23 cellular contexts compared by ENCODE assay signal in the genomic region with DNA sequence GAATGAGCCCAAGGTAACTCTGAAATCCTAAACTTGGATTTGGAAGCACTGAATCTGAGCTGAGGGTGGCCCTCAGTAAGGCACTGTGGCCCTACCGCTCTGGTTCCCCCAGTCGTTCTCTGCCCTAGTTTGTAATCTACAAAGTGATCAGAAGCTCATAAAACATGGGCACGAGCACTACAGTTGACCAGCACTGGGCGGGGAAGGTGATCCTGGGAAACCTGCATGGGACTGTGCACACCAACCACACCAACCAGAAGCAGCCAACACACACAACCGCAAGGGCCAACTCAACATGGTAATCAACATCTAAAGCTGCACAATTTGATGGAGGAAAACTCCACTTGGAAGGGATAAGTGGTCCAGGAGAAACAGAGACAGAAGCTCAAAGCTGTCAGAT. TPM values are rescaled to one million over a fixed set of nuclear protein-coding genes. Genes with fewer than 3 reads are reported as not detected.
DNase-seq lines count a peak whose midpoint lies in the region; FAIRE-seq and TF ChIP-seq lines count a peak whose summit lies in the region.
"Had no signal": no experiment of that assay in that cellular context is flagged by ENCODE, and none has a peak within 500 bp of the region (broad histone marks: within the 10 kb centered on the region; RNA-seq: fewer than 3 reads in every experiment).

No MANE protein-coding gene starts in this region.

- no peak overlapping the region for H2AK5ac ChIP-seq in H9 (ENCODE audit: insufficient read length, low read length)

- H3K79me2 ChIP-seq in H9 (ENCODE audit: insufficient read depth, low read length) (peaks cover 76% of the 10 kb centered on the region), neural cell (replicated peaks; ENCODE audit: insufficient read depth, low read length) (no peaks in the 10 kb centered on the region)

- H4K20me1 ChIP-seq in H9 (ENCODE audit: control insufficient read depth, insufficient read depth, insufficient read length) = peaks cover 2% of the 10 kb centered on the region
- H4K20me1 ChIP-seq in neural cell (ENCODE audit: insufficient read depth) = no peaks in the 10 kb centered on the region

- no peaks in the 10 kb centered on the region for H3K36me3 ChIP-seq in neural cell (ENCODE audit: insufficient read depth, low read length)
- H3K36me3 ChIP-seq: cardiac muscle cell had no signal

- no peak overlapping the region for H3K4me3 ChIP-seq in neural cell (ENCODE audit: low read length)
- H3K4me3 ChIP-seq: BLaER1 treated with 17β-estradiol and CSF1 and Interleukin-3, amounts not matched to agents 10 nM and 100 nM; cardiac muscle cell; hepatocyte; SK-N-MC; skin epidermis had no signal

- no peak overlapping the region for H2BK20ac ChIP-seq in H9 (ENCODE audit: low read depth, low read length, poor library complexity, severe bottlenecking)

- peak overlapping the region in 2 of 3 experiments; percentile 12; a peak in 2 of 7 replicates for H3K27ac Mint-ChIP-seq in H9
- peak overlapping the region; percentile 65 for H3K27ac Mint-ChIP-seq in chondrocyte (ENCODE audit: unreplicated experiment)
- H3K27ac Mint-ChIP-seq: activated naive CD8-positive, alpha-beta T cell; dendritic cell treated with granulocyte-macrophage colony-stimulating factor and Interleukin-4, amounts not matched to agents 40 ng/mL and 50 ng/mL, for 4 days; type B pancreatic cell had no signal

- no peak for FAIRE-seq in H54 (lab: Jason Lieb, UNC)
- FAIRE-seq: frontal cortex had no signal

- H3K4me3 Mint-ChIP-seq in H9 (no peak overlapping the region), chondrocyte (ENCODE audit: unreplicated experiment) (no peak overlapping the region)
- H3K4me3 Mint-ChIP-seq: activated naive CD8-positive, alpha-beta T cell; activated T-helper 17 cell treated with anti-CD3 and anti-CD28 coated beads, Interleukin-2, amount 50 U/mL, for 72 hours; dendritic cell treated with granulocyte-macrophage colony-stimulating factor and Interleukin-4, amounts not matched to agents 40 ng/mL and 50 ng/mL, for 4 days; type B pancreatic cell had no signal

- no peaks in the 10 kb centered on the region for H3K23me2 ChIP-seq in H9 (ENCODE audit: insufficient read length, low read depth, low read length, poor library complexity, severe bottlenecking)

- H3F3A ChIP-seq in neural cell (ENCODE audit: insufficient read depth, low read length, poor library complexity, severe bottlenecking) = no peaks in the 10 kb centered on the region

- TF ChIP-seq EP300 in neural cell (conservative IDR thresholded peaks at IDR 0.05; ENCODE audit: poor library complexity, severe bottlenecking) = peak; percentile 42

- peaks cover 8% of the 10 kb centered on the region for H3K79me1 ChIP-seq in H9 (ENCODE audit: insufficient read depth, low read depth, low read length, poor library complexity, severe bottlenecking)

- H2BK120ac ChIP-seq in H9 (ENCODE audit: low read depth, low read length, poor library complexity, severe bottlenecking) = no peak overlapping the region

- H3K4me1 ChIP-seq in H9 (ENCODE audit: insufficient read depth, low read length) = peaks cover 6% of the 10 kb centered on the region

- H3K23ac ChIP-seq in H9 (ENCODE audit: insufficient read length, low read depth, low read length) = no peak overlapping the region

- no peaks in the 10 kb centered on the region for H3K9me2 ChIP-seq in neural cell (ENCODE audit: insufficient read depth, low read length)

- H4K91ac ChIP-seq in H9 (ENCODE audit: insufficient read length, low read depth, low read length) = no peak overlapping the region

- DNase-seq in H9 = no peak
- no peak for DNase-seq in chondrocyte (ENCODE audit: low spot score)
- no peak for DNase-seq in inferior parietal cortex (ENCODE audit: extremely low spot score)
- no peak for DNase-seq in activated CD8-positive, alpha-beta memory T cell treated with anti-CD3 and anti-CD28 coated beads, Interleukin-2, amount 50 U/mL, for 4 hours
- DNase-seq in H54 (ENCODE audit: insufficient read length, low spot score) = no peak
- DNase-seq: activated CD4-positive, alpha-beta T cell treated with anti-CD3 and anti-CD28 coated beads, Interleukin-2, amount 50 U/mL, for 4 hours; DND-41; Karpas-422; NCI-H1436 treated with DMSO at 0.1 percent for 48 hours; NCI-H345; T-helper 9 cell had no signal

- H3T11ph ChIP-seq in H9 (ENCODE audit: low read length) = no peak overlapping the region

- H3K9me3 ChIP-seq in H9 (ENCODE audit: control insufficient read depth, low read depth, low read length) (no peaks in the 10 kb centered on the region), neural cell (ENCODE audit: low read length) (no peaks in the 10 kb centered on the region)

- no peak overlapping the region for H2BK15ac ChIP-seq in H9 (ENCODE audit: low read depth, low read length)

- TF ChIP-seq CTCF in C4-2B (conservative IDR thresholded peaks at IDR 0.05) = no peak
- no peak for TF ChIP-seq CTCF in H9 (conservative IDR thresholded peaks at IDR 0.05)
- no peak for TF ChIP-seq CTCF in chondrocyte (IDR thresholded peaks at IDR 0.05)
- no peak for TF ChIP-seq CTCF in neural cell (IDR thresholded peaks at IDR 0.05; ENCODE audit: poor library complexity, severe bottlenecking)

- H3K9ac ChIP-seq in H9 (ENCODE audit: extremely low read depth, insufficient read length, low read length) (no peak overlapping the region), neural cell (ENCODE audit: low read length) (no peak overlapping the region)
- H3K9ac ChIP-seq: BLaER1 treated with 17β-estradiol and CSF1 and Interleukin-3, amounts not matched to agents 10 nM and 100 nM had no signal

- H2AFZ ChIP-seq in H9 (ENCODE audit: low read length) (no peak overlapping the region), neural cell (ENCODE audit: low read depth, low read length) (no peak overlapping the region)
- H2AFZ ChIP-seq: hepatocyte had no signal

- no CpG with 5 or more reads among the region's 5 CpGs for WGBS in H9 (ENCODE audit: extremely low coverage, insufficient read length, low lambda C conversion rate)

- H3K4me2 ChIP-seq in H9 (ENCODE audit: insufficient read depth, insufficient read length, low read length) (no peak overlapping the region), neural cell (ENCODE audit: low read length) (no peak overlapping the region)
- H3K4me2 ChIP-seq: hepatocyte had no signal

- H3K4me1 Mint-ChIP-seq in H9 (peaks cover 49 to 54% of the 10 kb centered on the region in 2 experiments), chondrocyte (ENCODE audit: low read depth) (peaks cover 70% of the 10 kb centered on the region)

- H2BK12ac ChIP-seq in H9 (ENCODE audit: insufficient read length, low read depth, low read length) = no peak overlapping the region

- no peak for TF ChIP-seq RAD21 in neural cell (conservative IDR thresholded peaks at IDR 0.05)

- H2BK5ac ChIP-seq in H9 (ENCODE audit: insufficient read length, low read length) = no peak overlapping the region

- no peak overlapping the region for H4K8ac ChIP-seq in H9 (replicated peaks; ENCODE audit: insufficient read length, low read depth, low read length)

- H3K36me3 Mint-ChIP-seq in H9 (ENCODE audit: insufficient read depth in 1 of 3, low read depth in 3 of 3) (peaks cover 5 to 18% (median 14%) of the 10 kb centered on the region in 3 experiments; a peak in 5 of 7 replicates), chondrocyte (ENCODE audit: low read depth) (no peaks in the 10 kb centered on the region)
- H3K36me3 Mint-ChIP-seq: type B pancreatic cell had no signal

- TF ChIP-seq POLR2A in H54 (IDR thresholded peaks at IDR 0.05; ENCODE audit: low read depth, low read length) = no peak

- no peak overlapping the region for H3K18ac ChIP-seq in H9 (ENCODE audit: insufficient read length, low read depth, low read length)

- no peaks in the 10 kb centered on the region for H3K27me3 ChIP-seq in H9 (ENCODE audit: insufficient read depth, low read length)
- H3K27me3 ChIP-seq in neural cell (ENCODE audit: insufficient read depth, low read depth, low read length) = no peaks in the 10 kb centered on the region
- H3K27me3 ChIP-seq: BLaER1 treated with 17β-estradiol and CSF1 and Interleukin-3, amounts not matched to agents 10 nM and 100 nM; cardiac muscle cell; hepatocyte had no signal

- H3K9me3 Mint-ChIP-seq in H9 (no peaks in the 10 kb centered on the region), chondrocyte (ENCODE audit: low read depth) (no peaks in the 10 kb centered on the region)
- H3K9me3 Mint-ChIP-seq: activated T-helper 17 cell treated with anti-CD3 and anti-CD28 coated beads, Interleukin-2, amount 50 U/mL, for 72 hours; dendritic cell treated with granulocyte-macrophage colony-stimulating factor and Interleukin-4, amounts not matched to agents 40 ng/mL and 50 ng/mL, for 4 days; type B pancreatic cell had no signal

- peak overlapping the region; percentile 91 for H3K27ac ChIP-seq in C4-2B
- H3K27ac ChIP-seq in H9 (ENCODE audit: insufficient read length, low read depth, low read length) = no peak overlapping the region
- H3K27ac ChIP-seq in neural cell (ENCODE audit: low read length) = no peak overlapping the region
- H3K27ac ChIP-seq: BLaER1 treated with 17β-estradiol and CSF1 and Interleukin-3, amounts not matched to agents 10 nM and 100 nM; cardiac muscle cell; hepatocyte; SK-N-MC had no signal

- H3K56ac ChIP-seq in H9 (ENCODE audit: insufficient read length, low read depth, low read length) = no peak overlapping the region

- no peak overlapping the region for H3K14ac ChIP-seq in H9 (ENCODE audit: insufficient read depth, low read length)

- H3K4ac ChIP-seq in H9 (ENCODE audit: low read depth, low read length) = no peak overlapping the region

- H3K27me3 Mint-ChIP-seq in H9 (ENCODE audit: low read depth) = no peaks in the 10 kb centered on the region
- no peaks in the 10 kb centered on the region for H3K27me3 Mint-ChIP-seq in chondrocyte (ENCODE audit: low read depth)
- H3K27me3 Mint-ChIP-seq: activated naive CD8-positive, alpha-beta T cell; activated T-helper 17 cell treated with anti-CD3 and anti-CD28 coated beads, Interleukin-2, amount 50 U/mL, for 72 hours; dendritic cell treated with granulocyte-macrophage colony-stimulating factor and Interleukin-4, amounts not matched to agents 40 ng/mL and 50 ng/mL, for 4 days; type B pancreatic cell had no signal

- H4K5ac ChIP-seq in H9 (ENCODE audit: insufficient read length, low read depth, low read length) = no peak overlapping the region

TF ChIP-seq in neural cell, 6 proteins besides CTCF, POLR2A, EP300 and RAD21 (continues in another document):
- no peak for TF ChIP-seq POLR2AphosphoS5 (IDR thresholded peaks at IDR 0.05)
- no peak for TF ChIP-seq MXI1 (conservative IDR thresholded peaks at IDR 0.05; ENCODE audit: poor library complexity, severe bottlenecking)
- TF ChIP-seq EZH2 (IDR thresholded peaks at IDR 0.05; ENCODE audit: borderline replicate concordance, insufficient read depth, low read length, poor library complexity, severe bottlenecking) = no peak
- TF ChIP-seq TAF1 (IDR thresholded peaks at IDR 0.05; ENCODE audit: low read depth) = no peak
- TF ChIP-seq SMC3 (conservative IDR thresholded peaks at IDR 0.05; ENCODE audit: poor library complexity) = no peak

RNA-seq across cellular contexts. Expression of a gene that starts 22.9 kb away (rescaled TPM):
- total RNA-seq in H9 (2021) (109 TPM in 2 replicates), chondrocyte (75.8 to 111 TPM (median 108 TPM) in 3 replicates)
- 2.6 and 5.7 TPM in 2 replicates for polyA plus RNA-seq in neural cell
- 9.0 and 12.6 TPM in 2 replicates for polyA minus RNA-seq in neural cell
